ENCODE assay signal across 9 cellular contexts in genomic region chr1:24909388-24909898, GRCh38. TPM values are rescaled to one million over a fixed set of nuclear protein-coding genes. Genes with fewer than 3 reads are reported as not detected.
DNase-seq lines count a peak whose midpoint lies in the region; ATAC-seq, FAIRE-seq and TF ChIP-seq lines count a peak whose summit lies in the region.
"Had no signal": no experiment of that assay in that cellular context is flagged by ENCODE, and none has a peak within 500 bp of the region (broad histone marks: within the 10 kb centered on the region; RNA-seq: fewer than 3 reads in every experiment).

No MANE protein-coding gene starts in this region.

- no peak overlapping the region for H3K27ac ChIP-seq in pancreas

- H3K4me1 Mint-ChIP-seq in T-helper 17 cell: peaks cover 39% of the 10 kb centered on the region

- no peaks in the 10 kb centered on the region for H3K36me3 ChIP-seq in pancreas

- no peaks in the 10 kb centered on the region for H3K4me1 ChIP-seq in pancreas

- no peak for FAIRE-seq in pancreas (lab: Jason Lieb, UNC)

- no peak for ATAC-seq in T-helper 17 cell
- peak; percentile 53 to 80 (median 68) for ATAC-seq in pancreas

- H3K4me3 Mint-ChIP-seq in T-helper 17 cell: no peak overlapping the region

- H3K9me3 ChIP-seq in T-helper 17 cell (ENCODE audit: control insufficient read depth, low read length, poor library complexity, severe bottlenecking) (no peaks in the 10 kb centered on the region), pancreas (no peaks in the 10 kb centered on the region)

- H3K27ac Mint-ChIP-seq in T-helper 17 cell: peak overlapping the region; percentile 99

- H3K27me3 Mint-ChIP-seq in T-helper 17 cell: no peaks in the 10 kb centered on the region

- WGBS in pancreas, 2 donors: 25 to 27% methylated on average over 15 of the region's 15 CpGs

- peak; percentile 74 for TF ChIP-seq CTCF in fibroblast of the aortic adventitia (IDR thresholded peaks at IDR 0.05; ENCODE audit: insufficient read depth, low read length)
- peak in 3 of 4 donors; percentile 12 to 16 (median 14) for TF ChIP-seq CTCF in pancreas (IDR thresholded peaks at IDR 0.05)

- H3K4me3 ChIP-seq in fibroblast of the aortic adventitia (ENCODE audit: low read depth, low read length): no peak overlapping the region
- H3K4me3 ChIP-seq in pancreas: no peak overlapping the region

- DNase-seq in NCI-H82 (lab: John Stamatoyannopoulos, UW) (peak; percentile 60), NCI-H82 treated with DMSO at 0.1 percent for 48 hours (lab: John Stamatoyannopoulos, UW; ENCODE audit: unreplicated experiment) (no peak), T-helper 17 cell (no peak), fibroblast of the aortic adventitia (ENCODE audit: low read depth) (peak; percentile 80), pancreas (peak in 3 of 6 donors; percentile 14 to 37 (median 28)), inferior parietal cortex (ENCODE audit: extremely low spot score) (no peak), activated gamma-delta T cell treated with Interleukin-2 at 50 U/mL for 16 hours (no peak)
- no peak for DNase-seq in stimulated activated naive CD4-positive, alpha-beta T cell (lab: John Stamatoyannopoulos, UW)

- intact Hi-C loops in pancreas (cut with DNase I): no loop called here

- H3K27me3 ChIP-seq in pancreas: no peaks in the 10 kb centered on the region

- peaks cover 8% of the 10 kb centered on the region for H3K36me3 Mint-ChIP-seq in T-helper 17 cell (ENCODE audit: low read depth)

RNA-seq across cellular contexts. Expression of gene RUNX3, which starts 20.6 kb away (rescaled TPM):
- 100 to 1,000 TPM; 186 to 243 TPM for total RNA-seq in T-helper 17 cell
- not detected in 2 replicates for total RNA-seq in fibroblast of the aortic adventitia (ENCODE audit: low replicate concordance)
- 1 to 10 TPM in 3 of 6 donors, under 1 TPM in 3; 0.32 to 3.7 (median 1.1) TPM for total RNA-seq in pancreas
- under 1 TPM; 0.30 to 0.42 TPM for polyA plus RNA-seq in pancreas
- total RNA-seq: myocyte had no signal

Comparison
In these comparisons a context has a peak if more than half of its experiments do, and no peak if none do; other contexts are left out.
1. DNase-seq: peak in NCI-H82 (single experiment) and fibroblast of the aortic adventitia (single experiment); none in NCI-H82 treated with DMSO at 0.1 percent for 48 hours (single experiment), T-helper 17 cell (0 of 3), stimulated activated naive CD4-positive, alpha-beta T cell (0 of 6), inferior parietal cortex (single experiment) and activated gamma-delta T cell treated with Interleukin-2 at 50 U/mL for 16 hours (single experiment).
2. RNA of gene RUNX3, which starts 20.6 kb away (total RNA-seq): 186 to 243 TPM in T-helper 17 cell; 0.32 to 3.7 TPM in pancreas and not detected in fibroblast of the aortic adventitia; every median in the first group is over 10 times any median in the second.